ENCODE assay signal across 18 cellular contexts in the genomic region with DNA sequence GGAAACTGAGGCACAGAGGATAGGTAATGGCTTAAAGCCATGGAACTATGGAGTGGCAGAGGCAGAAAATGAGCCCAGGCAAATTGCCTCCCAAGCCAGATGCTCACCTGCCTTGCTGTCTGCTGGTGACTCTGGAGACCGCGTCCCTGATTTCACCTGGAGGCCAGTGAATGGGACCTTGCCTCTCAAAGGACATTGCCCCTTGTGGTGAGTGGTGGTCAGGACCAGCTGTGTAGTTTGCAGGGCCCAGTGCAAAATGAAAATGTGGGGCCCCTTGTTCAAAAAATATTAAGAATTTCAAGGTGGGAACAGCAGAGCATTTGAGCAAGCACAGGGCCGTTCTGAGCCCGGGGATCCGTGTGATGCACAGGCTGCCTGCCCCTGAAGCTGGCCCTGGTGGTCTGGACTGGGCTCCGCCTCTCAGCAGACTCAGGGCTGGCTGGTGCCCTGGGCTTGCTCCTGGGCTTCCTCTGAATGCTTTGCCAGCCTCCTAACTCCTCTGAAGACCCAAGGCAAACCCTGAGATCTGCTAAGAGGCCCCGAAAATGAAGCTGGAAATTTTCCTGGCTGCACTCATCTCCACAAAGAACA. TPM values are rescaled to one million over a fixed set of nuclear protein-coding genes. Genes with fewer than 3 reads are reported as not detected.
DNase-seq lines count a peak whose midpoint lies in the region; FAIRE-seq and TF ChIP-seq lines count a peak whose summit lies in the region.
"Had no signal": no experiment of that assay in that cellular context is flagged by ENCODE, and none has a peak within 500 bp of the region (broad histone marks: within the 10 kb centered on the region; RNA-seq: fewer than 3 reads in every experiment).

No MANE protein-coding gene starts in this region.

- BruUV-seq in Caco-2 (replicated peaks; lab: Mats Ljungman, UMichigan) = no TSS peak

- H3K4me3 ChIP-seq in Caco-2 (ENCODE audit: low read depth, low read length) (no peak overlapping the region), bronchial epithelial cell (ENCODE audit: low read depth, low read length) (no peak overlapping the region), esophagus squamous epithelium (no peak overlapping the region), thyroid gland (replicated peaks in 1 of 3) (no peak overlapping the region), tibial artery (no peak overlapping the region)
- H3K4me3 ChIP-seq: heart right ventricle, left ventricle myocardium inferior had no signal

- TF ChIP-seq CTCF in Caco-2 (IDR thresholded peaks at IDR 0.05; ENCODE audit: insufficient read depth in 1 of 2, low read depth in 1 of 2, low read length in 1 of 2, severe bottlenecking in 1 of 2, unreplicated experiment in 1 of 2) = peak; percentile 59 to 88
- TF ChIP-seq CTCF in bronchial epithelial cell (IDR thresholded peaks at IDR 0.05; ENCODE audit: insufficient read depth, low read length, severe bottlenecking) = peak; percentile 1
- TF ChIP-seq CTCF in esophagus squamous epithelium (IDR thresholded peaks at IDR 0.05) = peak in 1 of 6 experiments; percentile 10
- TF ChIP-seq CTCF in thyroid gland (IDR thresholded peaks at IDR 0.05) = no peak
- no peak for TF ChIP-seq CTCF in tibial artery (IDR thresholded peaks at IDR 0.05)

- 0 out of 2 replicates have a peak, but pooled peaks cover 3% of the 10 kb centered on the region for H3K9me3 ChIP-seq in Caco-2
- H3K9me3 ChIP-seq in esophagus squamous epithelium = peaks cover 0 to 8% (median 0%) of the 10 kb centered on the region in 3 donors
- no peaks in the 10 kb centered on the region for H3K9me3 ChIP-seq in thyroid gland
- peaks cover 0 to 5% (median 5%) of the 10 kb centered on the region in 3 donors for H3K9me3 ChIP-seq in tibial artery

- WGBS in esophagus squamous epithelium, 2 donors = 82 to 92% methylated on average over 5 to 6 of the region's 7 CpGs
- 57 to 70% methylated on average over 6 to 7 of the region's 7 CpGs for WGBS in thyroid gland, 2 donors

- POLR2A ChIA-PET in Caco-2 (lab: Charles Lee) = no interaction called here

- H3K27ac Mint-ChIP-seq in Caco-2 (ENCODE audit: unreplicated experiment) = no peak overlapping the region
- H3K27ac Mint-ChIP-seq: activated CD4-positive, alpha-beta memory T cell treated with anti-CD3 and anti-CD28 coated beads for 36 hours; activated T-helper 2 cell treated with anti-CD3 and anti-CD28 coated beads, Interferon-gamma antibody, Interleukin-2, Interleukin-4, amounts not matched to agents 10 μg/mL and 5 μg/mL and 100 μg/mL, durations not matched to agents 14 hours and 24 hours and 36 hours; CD4-positive, alpha-beta T cell; naive thymus-derived CD8-positive, alpha-beta T cell; stimulated activated naive CD8-positive, alpha-beta T cell treated with anti-CD3 and anti-CD28 coated beads, Interleukin-15, Interleukin-2, amounts not matched to agents 100 ng/mL and 50 ng/mL, for 24 hours had no signal

- DNase-seq in Caco-2 = peak; percentile 68 to 70
- DNase-seq in HT-29 (ENCODE audit: low spot score) = peak; percentile 33
- DNase-seq in bronchial epithelial cell (ENCODE audit: low read depth) = no peak
- peak; percentile 82 for DNase-seq in mesenteric fat pad (ENCODE audit: low spot score)
- DNase-seq in esophagus squamous epithelium (lab: John Stamatoyannopoulos, UW) = no peak
- DNase-seq in thyroid gland = no peak
- no peak for DNase-seq in tibial artery
- no peak for DNase-seq in activated naive CD4-positive, alpha-beta T cell treated with anti-CD3 and anti-CD28 coated beads, Interleukin-2, amount 50 U/mL, for 16 hours
- DNase-seq: activated CD4-positive, alpha-beta memory T cell treated with anti-CD3 and anti-CD28 coated beads for 36 hours; CD4-positive, alpha-beta T cell; HCEC 1CT; heart right ventricle; left ventricle myocardium inferior; MV-4-11; naive thymus-derived CD8-positive, alpha-beta T cell had no signal

- H3K4me1 ChIP-seq in Caco-2 (no peaks in the 10 kb centered on the region), esophagus squamous epithelium (peaks cover 0 to 5% (median 0%) of the 10 kb centered on the region in 3 donors), thyroid gland (no peaks in the 10 kb centered on the region), tibial artery (no peaks in the 10 kb centered on the region)
- H3K4me1 ChIP-seq: heart right ventricle, left ventricle myocardium inferior had no signal

- CTCF ChIA-PET in Caco-2 (lab: Charles Lee) = interaction anchor here (0.6 to 1.8 kb wide), 11 partner anchors 8 to 283 kb away, joined by 3 to 7 read pairs (median 5); no protein-coding TSS in a partner anchor

- no peak for TF ChIP-seq POLR2A in esophagus squamous epithelium (IDR thresholded peaks at IDR 0.05)
- TF ChIP-seq POLR2A in thyroid gland (IDR thresholded peaks at IDR 0.05) = no peak

- H3K4me3 Mint-ChIP-seq in Caco-2 (ENCODE audit: unreplicated experiment) = no peak overlapping the region
- H3K4me3 Mint-ChIP-seq: activated CD4-positive, alpha-beta memory T cell treated with anti-CD3 and anti-CD28 coated beads for 36 hours; CD4-positive, alpha-beta T cell; naive thymus-derived CD8-positive, alpha-beta T cell; stimulated activated naive CD8-positive, alpha-beta T cell treated with anti-CD3 and anti-CD28 coated beads, Interleukin-15, Interleukin-2, amounts not matched to agents 100 ng/mL and 50 ng/mL, for 24 hours had no signal

- H3K27me3 ChIP-seq in Caco-2 (replicated peaks; ENCODE audit: control insufficient read depth, insufficient read depth, low read length) (peaks cover 4% of the 10 kb centered on the region; the same call in 1 of the 2 replicates), bronchial epithelial cell (ENCODE audit: control insufficient read depth, insufficient read depth, low read length) (no peaks in the 10 kb centered on the region), esophagus squamous epithelium (peaks cover 0 to 27% (median 0%) of the 10 kb centered on the region in 4 donors), thyroid gland (no peaks in the 10 kb centered on the region), tibial artery (peaks cover 0 to 28% of the 10 kb centered on the region in 2 donors)

- H3K4me1 Mint-ChIP-seq in Caco-2 (ENCODE audit: low read depth, unreplicated experiment) = no peaks in the 10 kb centered on the region
- H3K4me1 Mint-ChIP-seq: naive thymus-derived CD8-positive, alpha-beta T cell had no signal

- FAIRE-seq in bronchial epithelial cell (lab: Jason Lieb, UNC) = no peak
- FAIRE-seq: endometrium had no signal

- H3K36me3 Mint-ChIP-seq in Caco-2 (ENCODE audit: insufficient read depth, unreplicated experiment) = no peaks in the 10 kb centered on the region
- H3K36me3 Mint-ChIP-seq: activated CD4-positive, alpha-beta memory T cell treated with anti-CD3 and anti-CD28 coated beads for 36 hours; naive thymus-derived CD8-positive, alpha-beta T cell had no signal

- peaks cover 11% of the 10 kb centered on the region for H3K9me3 Mint-ChIP-seq in Caco-2 (ENCODE audit: unreplicated experiment)
- H3K9me3 Mint-ChIP-seq: activated T-helper 2 cell treated with anti-CD3 and anti-CD28 coated beads, Interferon-gamma antibody, Interleukin-2, Interleukin-4, amounts not matched to agents 10 μg/mL and 5 μg/mL and 100 μg/mL, durations not matched to agents 14 hours and 24 hours and 36 hours; stimulated activated naive CD8-positive, alpha-beta T cell treated with anti-CD3 and anti-CD28 coated beads, Interleukin-15, Interleukin-2, amounts not matched to agents 100 ng/mL and 50 ng/mL, for 24 hours had no signal

- H3K27me3 Mint-ChIP-seq in Caco-2 (ENCODE audit: insufficient read depth, unreplicated experiment) = no peaks in the 10 kb centered on the region

- H3K36me3 ChIP-seq in Caco-2 (ENCODE audit: control insufficient read depth, insufficient read depth, low read length) (no peaks in the 10 kb centered on the region), bronchial epithelial cell (ENCODE audit: control insufficient read depth, insufficient read depth, low read length) (no peaks in the 10 kb centered on the region), esophagus squamous epithelium (no peaks in the 10 kb centered on the region), thyroid gland (no peaks in the 10 kb centered on the region), tibial artery (no peaks in the 10 kb centered on the region)
- H3K36me3 ChIP-seq: heart right ventricle, left ventricle myocardium inferior had no signal

- H3K27ac ChIP-seq in esophagus squamous epithelium (no peak overlapping the region), thyroid gland (no peak overlapping the region), tibial artery (no peak overlapping the region)
- H3K27ac ChIP-seq: heart right ventricle, left ventricle myocardium inferior had no signal

- intact Hi-C loops in Caco-2 (cut with micrococcal nuclease; ENCODE audit: unreplicated experiment) = no loop called here
- intact Hi-C loops in esophagus squamous epithelium (cut with DNase I) = no loop called here
- intact Hi-C loops in thyroid gland (cut with DNase I) = no loop called here
- intact Hi-C loops in tibial artery (cut with DNase I; ENCODE audit: low total_unique reads) = loop anchor here (10.0 kb wide), 1 partner anchor 192 kb away; no protein-coding TSS in a partner anchor

RNA-seq across cellular contexts. Expression of gene KCNG1, which starts 19.8 kb away (rescaled TPM):
- 1.3 and 1.5 TPM in 2 replicates for total RNA-seq in Caco-2 (2022)
- total RNA-seq in HT-29 (2014; rRNA removed; shearing (Covaris generic)) = not detected in 2 replicates
- total RNA-seq in bronchial epithelial cell = 90.6 and 91.1 TPM in 2 replicates
- 0.19 TPM for total RNA-seq in mesenteric fat pad
- 10 to 100 TPM in 1 of 4 donors, 1 to 10 TPM in 3; 2.2 to 10.4 (median 6.1) TPM for total RNA-seq in esophagus squamous epithelium
- total RNA-seq in thyroid gland = under 1 TPM in 1 of 4 donors, not detected in 3; 0.13 TPM
- total RNA-seq: CD4-positive, alpha-beta T cell had no signal

Comparison
In these comparisons a context has a peak if more than half of its experiments do, and no peak if none do; other contexts are left out.
1. DNase-seq: peak in Caco-2 (2 of 2), HT-29 (single experiment) and mesenteric fat pad (single experiment); none in bronchial epithelial cell (single experiment), esophagus squamous epithelium (single experiment), thyroid gland (0 of 2), tibial artery (0 of 2) and activated naive CD4-positive, alpha-beta T cell treated with anti-CD3 and anti-CD28 coated beads, Interleukin-2, amount 50 U/mL, for 16 hours (single experiment).
2. CTCF ChIP-seq: peak in Caco-2 (2 of 2) and bronchial epithelial cell (single experiment); none in thyroid gland (0 of 6) and tibial artery (0 of 2).